9 cellular contexts compared by ENCODE assay signal in the genomic region with DNA sequence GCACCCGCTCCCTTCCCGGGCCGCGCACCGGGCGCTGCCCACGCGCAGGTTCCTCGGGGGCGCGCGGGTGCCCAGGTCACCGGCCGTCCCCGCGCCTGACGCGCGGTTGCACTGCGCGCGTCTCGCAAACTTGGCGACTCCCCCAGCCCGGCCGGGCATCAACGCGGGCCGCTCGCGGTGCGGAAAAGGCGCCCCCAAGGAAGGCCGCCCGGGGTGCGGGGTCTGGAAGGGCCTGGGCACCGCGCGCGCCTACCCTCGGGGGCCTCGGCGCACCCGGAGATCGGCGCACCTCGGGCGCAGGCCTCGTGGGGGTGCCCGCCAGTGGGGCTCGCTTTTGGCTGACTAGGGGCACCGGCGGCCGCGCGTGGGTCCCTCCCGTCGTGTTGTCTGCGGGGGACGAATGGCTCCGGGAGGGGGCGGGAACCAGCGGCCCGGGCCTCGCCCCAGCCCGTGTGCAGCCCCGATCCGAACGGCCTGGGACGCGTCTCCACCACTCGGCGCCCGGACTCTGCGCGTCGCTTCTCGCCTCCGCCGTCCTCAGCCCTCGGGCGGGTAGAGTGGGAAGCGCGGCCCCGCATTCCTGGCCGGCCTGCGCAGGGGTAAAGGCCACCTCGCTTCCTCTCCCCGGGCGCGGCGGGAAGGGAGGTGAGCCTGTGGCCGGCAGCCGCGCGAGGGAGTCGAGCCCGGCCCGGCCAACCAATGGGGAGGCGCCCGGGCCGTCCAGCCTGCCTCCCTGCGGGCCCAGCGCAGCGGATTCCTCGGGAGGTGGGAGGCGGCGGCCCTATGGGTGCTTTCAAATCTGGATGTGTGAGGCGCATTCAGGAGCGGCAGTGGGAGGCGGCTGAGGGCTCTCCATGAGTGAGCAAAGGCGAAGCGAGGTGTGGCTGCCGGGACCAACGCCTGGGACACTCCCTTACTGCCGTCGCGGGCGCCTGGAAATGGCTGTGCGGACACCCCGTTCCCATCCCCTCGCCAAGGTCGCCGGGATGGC. TPM values are rescaled to one million over a fixed set of nuclear protein-coding genes. Genes with fewer than 3 reads are reported as not detected.
A peak's percentile ranks its signal among the peaks of the same experiment; 100 is the strongest.
DNase-seq lines count a peak whose midpoint lies in the region; TF ChIP-seq lines count a peak whose summit lies in the region.
"Had no signal": no experiment of that assay in that cellular context is flagged by ENCODE, and none has a peak within 500 bp of the region (broad histone marks: within the 10 kb centered on the region; RNA-seq: fewer than 3 reads in every experiment).

No MANE protein-coding gene starts in this region.

- H3K9me3 ChIP-seq in spleen, result no peaks in the 10 kb centered on the region

- peaks cover 9 to 77% (median 55%) of the 10 kb centered on the region in 6 donors for H3K4me1 ChIP-seq in spleen

- H3K27me3 ChIP-seq in spleen (replicated peaks in 1 of 7), result peaks cover 0 to 66% (median 30%) of the 10 kb centered on the region in 7 donors

- 9 to 28% (median 12%) methylated on average over 62 to 124 of the region's 124 CpGs for WGBS in spleen, 5 donors

- intact Hi-C loops in activated T-helper 1 cell treated with anti-CD3 and anti-CD28 coated beads, Interleukin-12 subunit alpha, Interleukin-12 subunit beta, Interleukin-2, Interleukin-4 antibody, amounts not matched to agents 30 ng/mL and 10 ng/mL and 1 ng/mL, durations not matched to agents 14 hours and 24 hours and 36 hours (cut with micrococcal nuclease), result no loop called here
- intact Hi-C loops in spleen (cut with DNase I; ENCODE audit: low total_unique reads), result no loop called here

- no peaks in the 10 kb centered on the region for H3K9me3 Mint-ChIP-seq in T-helper 1 cell treated with Interleukin-12 subunit alpha and Interleukin-12 subunit beta and Interleukin-4 antibody, amounts not matched to agents 30 μg/mL and 1 μg/mL, for 36 hours
- H3K9me3 Mint-ChIP-seq in activated T-helper 1 cell treated with anti-CD3 and anti-CD28 coated beads, Interleukin-12 subunit alpha, Interleukin-12 subunit beta, Interleukin-2, Interleukin-4 antibody, amounts not matched to agents 30 ng/mL and 10 ng/mL and 1 ng/mL, durations not matched to agents 14 hours and 24 hours and 36 hours, result no peaks in the 10 kb centered on the region

- POLR2A ChIA-PET in RWPE1 (lab: Yijun Ruan, JAX; ENCODE audit: low non-redundant PET), result no interaction called here

- no peak for TF ChIP-seq POLR2A in spleen (IDR thresholded peaks at IDR 0.05)

- no peak overlapping the region for H3K27ac Mint-ChIP-seq in T-helper 1 cell treated with Interleukin-12 subunit alpha and Interleukin-12 subunit beta and Interleukin-4 antibody, amounts not matched to agents 30 μg/mL and 1 μg/mL, for 36 hours
- no peak overlapping the region for H3K27ac Mint-ChIP-seq in activated T-helper 1 cell treated with anti-CD3 and anti-CD28 coated beads, Interleukin-12 subunit alpha, Interleukin-12 subunit beta, Interleukin-2, Interleukin-4 antibody, amounts not matched to agents 30 ng/mL and 10 ng/mL and 1 ng/mL, durations not matched to agents 14 hours and 24 hours and 36 hours

- H3K36me3 Mint-ChIP-seq in T-helper 1 cell treated with Interleukin-12 subunit alpha and Interleukin-12 subunit beta and Interleukin-4 antibody, amounts not matched to agents 30 μg/mL and 1 μg/mL, for 36 hours (ENCODE audit: low read depth), result peaks cover 3% of the 10 kb centered on the region
- H3K36me3 Mint-ChIP-seq in activated T-helper 1 cell treated with anti-CD3 and anti-CD28 coated beads, Interleukin-12 subunit alpha, Interleukin-12 subunit beta, Interleukin-2, Interleukin-4 antibody, amounts not matched to agents 30 ng/mL and 10 ng/mL and 1 ng/mL, durations not matched to agents 14 hours and 24 hours and 36 hours (ENCODE audit: low read depth), result no peaks in the 10 kb centered on the region

- peak overlapping the region; percentile 10 for H3K4me3 Mint-ChIP-seq in T-helper 1 cell treated with Interleukin-12 subunit alpha and Interleukin-12 subunit beta and Interleukin-4 antibody, amounts not matched to agents 30 μg/mL and 1 μg/mL, for 36 hours
- peak overlapping the region; percentile 37 for H3K4me3 Mint-ChIP-seq in activated T-helper 1 cell treated with anti-CD3 and anti-CD28 coated beads, Interleukin-12 subunit alpha, Interleukin-12 subunit beta, Interleukin-2, Interleukin-4 antibody, amounts not matched to agents 30 ng/mL and 10 ng/mL and 1 ng/mL, durations not matched to agents 14 hours and 24 hours and 36 hours

- H3K27ac ChIP-seq in spleen (peak overlapping the region; percentile 57 to 93 (median 88)), RWPE1 (no peak overlapping the region)

- peak in 1 of 11 experiments; percentile 9 for TF ChIP-seq CTCF in spleen (IDR thresholded peaks at IDR 0.05 in 8 of 11, conservative IDR thresholded peaks at IDR 0.05 in 3 of 11)
- no peak for TF ChIP-seq CTCF in RWPE1 (conservative IDR thresholded peaks at IDR 0.05; ENCODE audit: low read depth)

- peaks cover 43% of the 10 kb centered on the region for H3K27me3 Mint-ChIP-seq in T-helper 1 cell treated with Interleukin-12 subunit alpha and Interleukin-12 subunit beta and Interleukin-4 antibody, amounts not matched to agents 30 μg/mL and 1 μg/mL, for 36 hours (ENCODE audit: low read depth)
- peaks cover 40% of the 10 kb centered on the region for H3K27me3 Mint-ChIP-seq in activated T-helper 1 cell treated with anti-CD3 and anti-CD28 coated beads, Interleukin-12 subunit alpha, Interleukin-12 subunit beta, Interleukin-2, Interleukin-4 antibody, amounts not matched to agents 30 ng/mL and 10 ng/mL and 1 ng/mL, durations not matched to agents 14 hours and 24 hours and 36 hours (ENCODE audit: insufficient read depth)

- H3K36me3 ChIP-seq in spleen, result no peaks in the 10 kb centered on the region

- CTCF ChIA-PET in RWPE1 (lab: Yijun Ruan, JAX), result interaction anchor here (0.6 kb wide), 1 partner anchor 326 kb away, joined by 3 read pairs; no protein-coding TSS in a partner anchor

- peak overlapping the region; percentile 29 to 83 (median 60) for H3K4me3 ChIP-seq in spleen

- H3K4me1 Mint-ChIP-seq in T-helper 1 cell treated with Interleukin-12 subunit alpha and Interleukin-12 subunit beta and Interleukin-4 antibody, amounts not matched to agents 30 μg/mL and 1 μg/mL, for 36 hours (ENCODE audit: low read depth), result peaks cover 8% of the 10 kb centered on the region
- H3K4me1 Mint-ChIP-seq in activated T-helper 1 cell treated with anti-CD3 and anti-CD28 coated beads, Interleukin-12 subunit alpha, Interleukin-12 subunit beta, Interleukin-2, Interleukin-4 antibody, amounts not matched to agents 30 ng/mL and 10 ng/mL and 1 ng/mL, durations not matched to agents 14 hours and 24 hours and 36 hours (ENCODE audit: low read depth), result peaks cover 13% of the 10 kb centered on the region

- DNase-seq in T-helper 1 cell (no peak), iPS-NIHi11 (ENCODE audit: low spot score) (peak; percentile 63), spleen (peak; percentile 86), C1 segment of cervical spinal cord (lab: John Stamatoyannopoulos, UW) (no peak), RWPE1 (ENCODE audit: low spot score) (no peak), DMS114 treated with DMSO at 0.1 percent for 48 hours (lab: John Stamatoyannopoulos, UW; ENCODE audit: unreplicated experiment) (no peak)
- DNase-seq in activated T-helper 1 cell treated with anti-CD3 and anti-CD28 coated beads, Interleukin-12 subunit alpha, Interleukin-12 subunit beta, Interleukin-2, Interleukin-4 antibody, amounts not matched to agents 30 ng/mL and 10 ng/mL and 1 ng/mL, durations not matched to agents 14 hours and 24 hours and 36 hours (ENCODE audit: low spot score), result no peak

RNA-seq across cellular contexts. Expression of a gene that starts 0.9 kb away (rescaled TPM):
- 1.1 and 1.2 TPM in 2 replicates for total RNA-seq in activated T-helper 1 cell treated with anti-CD3 and anti-CD28 coated beads, Interleukin-12 subunit alpha, Interleukin-12 subunit beta, Interleukin-2, Interleukin-4 antibody, amounts not matched to agents 30 ng/mL and 10 ng/mL and 1 ng/mL, durations not matched to agents 14 hours and 24 hours and 36 hours
- total RNA-seq in spleen, result 10 to 100 TPM; 27.6 to 76.5 (median 35.9) TPM
- polyA plus RNA-seq in spleen, result 10 to 100 TPM in 1 of 3 donors, 1 to 10 TPM in 2; 3.6 to 14.7 (median 4.7) TPM

RNA-seq across cellular contexts. Expression of a gene that starts 29.3 kb away (rescaled TPM):
- total RNA-seq in activated T-helper 1 cell treated with anti-CD3 and anti-CD28 coated beads, Interleukin-12 subunit alpha, Interleukin-12 subunit beta, Interleukin-2, Interleukin-4 antibody, amounts not matched to agents 30 ng/mL and 10 ng/mL and 1 ng/mL, durations not matched to agents 14 hours and 24 hours and 36 hours, result not detected in 2 replicates
- not detected for total RNA-seq in spleen
- polyA plus RNA-seq in spleen, result under 1 TPM; 0.49 to 0.86 (median 0.57) TPM
- total RNA-seq: Daoy had no signal

RNA-seq across cellular contexts. Expression of a gene that starts 33.1 kb away (rescaled TPM):
- 65.9 and 73.2 TPM in 2 replicates for total RNA-seq in activated T-helper 1 cell treated with anti-CD3 and anti-CD28 coated beads, Interleukin-12 subunit alpha, Interleukin-12 subunit beta, Interleukin-2, Interleukin-4 antibody, amounts not matched to agents 30 ng/mL and 10 ng/mL and 1 ng/mL, durations not matched to agents 14 hours and 24 hours and 36 hours
- total RNA-seq in spleen, result 100 to 1,000 TPM in 1 of 7 donors, 10 to 100 TPM in 6; 66.3 to 102 (median 92.1) TPM
- polyA plus RNA-seq in spleen, result 10 to 100 TPM; 60.2 to 94.6 (median 63.5) TPM

Comparison
In these comparisons a context has a peak if more than half of its experiments do, and no peak if none do; other contexts are left out.
1. DNase-seq: peak in iPS-NIHi11 (single experiment) and spleen (single experiment); none in T-helper 1 cell (0 of 5), activated T-helper 1 cell treated with anti-CD3 and anti-CD28 coated beads, Interleukin-12 subunit alpha, Interleukin-12 subunit beta, Interleukin-2, Interleukin-4 antibody, amounts not matched to agents 30 ng/mL and 10 ng/mL and 1 ng/mL, durations not matched to agents 14 hours and 24 hours and 36 hours (single experiment), C1 segment of cervical spinal cord (0 of 14), RWPE1 (single experiment) and DMS114 treated with DMSO at 0.1 percent for 48 hours (single experiment).
2. RNA of a gene that starts 0.9 kb away (total RNA-seq): 27.6 to 76.5 TPM in spleen; 1.1 to 1.2 TPM in activated T-helper 1 cell treated with anti-CD3 and anti-CD28 coated beads, Interleukin-12 subunit alpha, Interleukin-12 subunit beta, Interleukin-2, Interleukin-4 antibody, amounts not matched to agents 30 ng/mL and 10 ng/mL and 1 ng/mL, durations not matched to agents 14 hours and 24 hours and 36 hours; every median in the first group is over 10 times any median in the second.